In the genomic region with DNA sequence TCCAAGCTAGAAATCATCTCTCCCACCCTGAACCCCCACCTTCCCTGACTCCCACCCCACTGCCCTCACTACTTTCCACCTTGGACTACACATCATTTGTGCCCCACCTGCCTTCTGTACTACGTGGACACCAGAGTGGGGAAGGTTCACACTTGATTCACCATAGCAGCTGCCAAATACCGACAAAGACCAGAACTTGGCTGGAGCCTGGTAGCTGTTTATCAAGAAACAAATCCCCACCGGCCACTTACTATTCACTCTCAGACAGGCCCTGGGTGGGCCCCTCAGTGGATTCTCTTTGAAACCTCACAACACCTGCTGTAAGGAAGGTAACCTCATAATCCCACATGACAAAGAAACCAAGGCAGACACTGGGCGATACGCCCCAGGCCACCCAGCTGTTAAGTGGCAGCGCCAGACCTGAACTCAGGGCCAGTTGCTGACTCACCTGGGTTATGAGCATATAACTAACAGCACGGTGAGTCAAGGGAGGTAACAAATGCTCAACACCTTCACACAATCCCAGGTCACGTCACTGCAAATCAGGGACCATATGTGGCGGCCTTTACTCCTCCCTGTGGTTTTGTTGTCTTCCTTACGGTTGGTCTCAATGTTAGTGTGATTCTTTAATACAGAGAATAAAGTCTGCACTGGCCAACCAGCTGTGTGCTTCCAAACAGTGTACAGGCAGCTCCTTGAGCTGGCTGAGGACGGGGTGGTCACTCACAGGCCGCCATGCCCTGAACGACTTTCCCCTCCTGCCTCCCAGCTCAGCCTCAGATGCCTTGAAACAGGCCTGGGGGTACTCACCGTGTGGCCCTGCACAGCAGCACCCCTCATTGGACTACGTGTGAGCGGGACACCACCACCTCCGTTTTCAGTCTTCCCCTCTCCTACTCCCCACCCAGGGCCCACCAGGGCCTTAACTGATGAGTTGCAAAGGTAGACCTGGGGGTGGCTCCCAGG, we compare ENCODE assay signal across 2 cellular contexts.
A peak's percentile ranks its signal among the peaks of the same experiment; 100 is the strongest.
TF ChIP-seq lines count a peak whose summit lies in the region.

No MANE protein-coding gene starts in this region.

TF ChIP-seq in HepG2, 621 proteins besides CTCF, POLR2A, EP300 and RAD21:
- no peak for TF ChIP-seq TBX2 (CRISPR knock-in tag; IDR thresholded peaks at IDR 0.05; ENCODE audit: borderline replicate concordance)
- peak; percentile 30; the same call in 1 of the 2 replicates for TF ChIP-seq POLR2AphosphoS2 (IDR thresholded peaks at IDR 0.05; ENCODE audit: low read depth, low read length)

TF ChIP-seq in GM12878, 131 proteins besides CTCF, POLR2A, EP300 and RAD21:
- TF ChIP-seq, protein P1, sequence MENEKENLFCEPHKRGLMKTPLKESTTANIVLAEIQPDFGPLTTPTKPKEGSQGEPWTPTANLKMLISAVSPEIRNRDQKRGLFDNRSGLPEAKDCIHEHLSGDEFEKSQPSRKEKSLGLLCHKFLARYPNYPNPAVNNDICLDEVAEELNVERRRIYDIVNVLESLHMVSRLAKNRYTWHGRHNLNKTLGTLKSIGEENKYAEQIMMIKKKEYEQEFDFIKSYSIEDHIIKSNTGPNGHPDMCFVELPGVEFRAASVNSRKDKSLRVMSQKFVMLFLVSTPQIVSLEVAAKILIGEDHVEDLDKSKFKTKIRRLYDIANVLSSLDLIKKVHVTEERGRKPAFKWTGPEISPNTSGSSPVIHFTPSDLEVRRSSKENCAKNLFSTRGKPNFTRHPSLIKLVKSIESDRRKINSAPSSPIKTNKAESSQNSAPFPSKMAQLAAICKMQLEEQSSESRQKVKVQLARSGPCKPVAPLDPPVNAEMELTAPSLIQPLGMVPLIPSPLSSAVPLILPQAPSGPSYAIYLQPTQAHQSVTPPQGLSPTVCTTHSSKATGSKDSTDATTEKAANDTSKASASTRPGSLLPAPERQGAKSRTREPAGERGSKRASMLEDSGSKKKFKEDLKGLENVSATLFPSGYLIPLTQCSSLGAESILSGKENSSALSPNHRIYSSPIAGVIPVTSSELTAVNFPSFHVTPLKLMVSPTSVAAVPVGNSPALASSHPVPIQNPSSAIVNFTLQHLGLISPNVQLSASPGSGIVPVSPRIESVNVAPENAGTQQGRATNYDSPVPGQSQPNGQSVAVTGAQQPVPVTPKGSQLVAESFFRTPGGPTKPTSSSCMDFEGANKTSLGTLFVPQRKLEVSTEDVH (IDR thresholded peaks at IDR 0.05; ENCODE audit: low read depth, partially characterized antibody), result no peak
- TF ChIP-seq POLR2AphosphoS5 (IDR thresholded peaks at IDR 0.05; ENCODE audit: low read length) (0 out of 2 replicates have a peak, but pooled peaks have one; percentile 39), NFIC (IDR thresholded peaks at IDR 0.05; ENCODE audit: low read depth, low read length) (no peak)
- TF ChIP-seq, protein P2, sequence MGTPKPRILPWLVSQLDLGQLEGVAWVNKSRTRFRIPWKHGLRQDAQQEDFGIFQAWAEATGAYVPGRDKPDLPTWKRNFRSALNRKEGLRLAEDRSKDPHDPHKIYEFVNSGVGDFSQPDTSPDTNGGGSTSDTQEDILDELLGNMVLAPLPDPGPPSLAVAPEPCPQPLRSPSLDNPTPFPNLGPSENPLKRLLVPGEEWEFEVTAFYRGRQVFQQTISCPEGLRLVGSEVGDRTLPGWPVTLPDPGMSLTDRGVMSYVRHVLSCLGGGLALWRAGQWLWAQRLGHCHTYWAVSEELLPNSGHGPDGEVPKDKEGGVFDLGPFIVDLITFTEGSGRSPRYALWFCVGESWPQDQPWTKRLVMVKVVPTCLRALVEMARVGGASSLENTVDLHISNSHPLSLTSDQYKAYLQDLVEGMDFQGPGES (IDR thresholded peaks at IDR 0.05), result no peak
